ENCODE assay signal across 17 cellular contexts in the genomic region with DNA sequence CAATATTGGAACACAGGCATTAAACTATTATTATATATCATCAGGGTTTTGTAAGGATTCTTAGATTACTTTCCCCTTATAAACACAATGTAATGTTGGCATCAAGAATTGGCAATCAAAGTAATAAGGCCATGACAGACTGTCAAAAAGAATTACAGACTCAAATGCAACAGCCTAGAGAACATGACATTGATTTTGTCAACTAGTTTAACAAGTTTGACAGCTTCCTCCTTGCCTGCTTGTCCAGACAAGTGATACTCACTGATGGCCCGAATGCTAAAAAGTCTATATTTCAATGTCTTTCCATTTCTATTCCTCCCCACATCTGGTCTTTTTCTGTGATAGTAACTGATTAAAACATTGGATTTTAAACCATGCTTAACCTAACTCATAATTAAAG. TPM values are rescaled to one million over a fixed set of nuclear protein-coding genes. Genes with fewer than 3 reads are reported as not detected.
"Had no signal": no experiment of that assay in that cellular context is flagged by ENCODE, and none has a peak within 500 bp of the region (broad histone marks: within the 10 kb centered on the region; RNA-seq: fewer than 3 reads in every experiment).

No MANE protein-coding gene starts in this region.

- H3K4me1 Mint-ChIP-seq: activated naive CD4-positive, alpha-beta T cell treated with anti-CD3 and anti-CD28 coated beads, Interleukin-2, amount 50 U/mL, for 24 hours; memory B cell had no signal

- H3K9me3 Mint-ChIP-seq: activated naive CD4-positive, alpha-beta T cell treated with anti-CD3 and anti-CD28 coated beads, Interleukin-2, amount 50 U/mL, for 24 hours; activated T-cell treated with anti-CD3 and anti-CD28 coated beads, Interleukin-2, amount 50 U/mL, for 72 hours; dendritic cell treated with granulocyte-macrophage colony-stimulating factor and Interleukin-4, amounts not matched to agents 40 ng/mL and 50 ng/mL, for 4 days; effector memory CD8-positive, alpha-beta T cell; memory B cell; naive thymus-derived CD4-positive, alpha-beta T cell; stimulated activated naive CD8-positive, alpha-beta T cell treated with anti-CD3 and anti-CD28 coated beads, Interleukin-15, Interleukin-2, amounts not matched to agents 100 ng/mL and 50 ng/mL, for 24 hours had no signal

- DNase-seq: activated CD4-positive, alpha-beta T cell treated with anti-CD3 and anti-CD28 coated beads, Interleukin-2, amount 50 U/mL, for 1 hour; activated CD4-positive, CD25-positive, alpha-beta regulatory T cell treated with anti-CD3 and anti-CD28 coated beads, Interleukin-2, amount 50 U/mL, for 72 hours; activated effector memory CD4-positive, alpha-beta T cell treated with anti-CD3 and anti-CD28 coated beads, Interleukin-2, amount 50 U/mL, for 16 hours; activated T-cell treated with anti-CD3 and anti-CD28 coated beads, Interleukin-2, amount 50 U/mL, for 72 hours; effector memory CD8-positive, alpha-beta T cell; gastrocnemius medialis; head of caudate nucleus; left ventricle myocardium superior; naive thymus-derived CD4-positive, alpha-beta T cell; psoas muscle; right cardiac atrium; transverse colon had no signal

- H3K27me3 Mint-ChIP-seq: activated naive CD4-positive, alpha-beta T cell treated with anti-CD3 and anti-CD28 coated beads, Interleukin-2, amount 50 U/mL, for 24 hours; memory B cell; stimulated activated naive CD8-positive, alpha-beta T cell treated with anti-CD3 and anti-CD28 coated beads, Interleukin-15, Interleukin-2, amounts not matched to agents 100 ng/mL and 50 ng/mL, for 24 hours had no signal

- FAIRE-seq: astrocyte had no signal

- H3K36me3 ChIP-seq: gastrocnemius medialis, transverse colon had no signal

- H3K4me3 ChIP-seq: gastrocnemius medialis, psoas muscle, transverse colon had no signal

- H3K27ac ChIP-seq: gastrocnemius medialis, psoas muscle, transverse colon had no signal

- H3K4me3 Mint-ChIP-seq: activated naive CD4-positive, alpha-beta T cell treated with anti-CD3 and anti-CD28 coated beads, Interleukin-2, amount 50 U/mL, for 24 hours; activated T-cell treated with anti-CD3 and anti-CD28 coated beads, Interleukin-2, amount 50 U/mL, for 72 hours; dendritic cell treated with granulocyte-macrophage colony-stimulating factor and Interleukin-4, amounts not matched to agents 40 ng/mL and 50 ng/mL, for 4 days; effector memory CD8-positive, alpha-beta T cell; memory B cell; naive thymus-derived CD4-positive, alpha-beta T cell; stimulated activated naive CD8-positive, alpha-beta T cell treated with anti-CD3 and anti-CD28 coated beads, Interleukin-15, Interleukin-2, amounts not matched to agents 100 ng/mL and 50 ng/mL, for 24 hours had no signal

- H3K4me1 ChIP-seq: gastrocnemius medialis, psoas muscle, transverse colon had no signal

- H3K36me3 Mint-ChIP-seq: activated naive CD4-positive, alpha-beta T cell treated with anti-CD3 and anti-CD28 coated beads, Interleukin-2, amount 50 U/mL, for 24 hours; memory B cell; naive thymus-derived CD4-positive, alpha-beta T cell had no signal

- H3K9me3 ChIP-seq: gastrocnemius medialis, psoas muscle, transverse colon had no signal

- H3K27me3 ChIP-seq: gastrocnemius medialis, transverse colon had no signal

- ATAC-seq: activated T-cell treated with anti-CD3 and anti-CD28 coated beads, Interleukin-2, amount 50 U/mL, for 72 hours; effector memory CD8-positive, alpha-beta T cell; gastrocnemius medialis; left ventricle myocardium superior; naive thymus-derived CD4-positive, alpha-beta T cell; psoas muscle; right cardiac atrium had no signal

- H3K27ac Mint-ChIP-seq: activated naive CD4-positive, alpha-beta T cell treated with anti-CD3 and anti-CD28 coated beads, Interleukin-2, amount 50 U/mL, for 24 hours; activated T-cell treated with anti-CD3 and anti-CD28 coated beads, Interleukin-2, amount 50 U/mL, for 72 hours; dendritic cell treated with granulocyte-macrophage colony-stimulating factor and Interleukin-4, amounts not matched to agents 40 ng/mL and 50 ng/mL, for 4 days; effector memory CD8-positive, alpha-beta T cell; memory B cell; stimulated activated naive CD8-positive, alpha-beta T cell treated with anti-CD3 and anti-CD28 coated beads, Interleukin-15, Interleukin-2, amounts not matched to agents 100 ng/mL and 50 ng/mL, for 24 hours had no signal

RNA-seq across cellular contexts. Expression of gene ANKRD31, which starts 6.4 kb away (rescaled TPM):
- total RNA-seq: left ventricle myocardium superior had no signal
